ENCODE assay signal across 8 cellular contexts in genomic region chr5:142109356-142110045, GRCh38.
A peak's percentile ranks its signal among the peaks of the same experiment; 100 is the strongest.
DNase-seq lines count a peak whose midpoint lies in the region; ATAC-seq, FAIRE-seq and TF ChIP-seq lines count a peak whose summit lies in the region.

No MANE protein-coding gene starts in this region.

- TF ChIP-seq CTCF in DOHH2 (IDR thresholded peaks at IDR 0.05; ENCODE audit: low read depth, low read length, poor library complexity, severe bottlenecking) (no peak), VCaP (conservative IDR thresholded peaks at IDR 0.05) (no peak), nephron (IDR thresholded peaks at IDR 0.05; ENCODE audit: unreplicated experiment in 3 of 3) (no peak)

- no peak for FAIRE-seq in H54 (lab: Jason Lieb, UNC)

- no peaks in the 10 kb centered on the region; the same call in 1 of the 2 replicates for H4K20me1 ChIP-seq in DOHH2 (ENCODE audit: control insufficient read depth, insufficient read depth, low read depth, low read length)

- H3K4me2 ChIP-seq in DOHH2 (ENCODE audit: low read length) = peak overlapping the region; percentile 67

- H3F3A ChIP-seq in DOHH2 (ENCODE audit: control insufficient read depth, insufficient read depth) = peaks cover 7% of the 10 kb centered on the region

- peak; percentile 24 for DNase-seq in fibroblast of gingiva (ENCODE audit: low read depth)
- no peak for DNase-seq in NK-92 treated with Interleukin-12 subunit alpha and Interleukin-12 subunit beta, amount 100 ng/mL, for 24 hours (lab: John Stamatoyannopoulos, UW)
- no peak for DNase-seq in H54 (ENCODE audit: insufficient read length, low spot score)
- DNase-seq in NCI-H2107 (lab: John Stamatoyannopoulos, UW) = no peak

- H3K4me3 Mint-ChIP-seq in nephron = peak overlapping the region; percentile 95 to 98 (median 96)

- H3K27ac Mint-ChIP-seq in nephron = peak overlapping the region; percentile 95 to 97 (median 96)

- peak overlapping the region; percentile 75 for H3K4me3 ChIP-seq in DOHH2 (ENCODE audit: low read length)

- H3K9me3 ChIP-seq in DOHH2 (ENCODE audit: control insufficient read depth, insufficient read depth, low read length) = no peaks in the 10 kb centered on the region

- no peaks in the 10 kb centered on the region for H3K9me2 ChIP-seq in DOHH2 (replicated peaks; ENCODE audit: control insufficient read depth, low read length)

- peaks cover 37% of the 10 kb centered on the region for H3K79me2 ChIP-seq in DOHH2 (ENCODE audit: control insufficient read depth, low read length)

- TF ChIP-seq POLR2A in H54 (IDR thresholded peaks at IDR 0.05; ENCODE audit: low read depth, low read length) = no peak

- H3K4me1 Mint-ChIP-seq in nephron = peaks cover 49% of the 10 kb centered on the region

- peaks cover 11% of the 10 kb centered on the region; the same call in 1 of the 2 replicates for H3K27me3 ChIP-seq in DOHH2 (ENCODE audit: control insufficient read depth, low read length)

- peaks cover 20% of the 10 kb centered on the region for H3K4me1 ChIP-seq in DOHH2 (ENCODE audit: control insufficient read depth, low read length)

- H3K9me3 Mint-ChIP-seq in nephron = no peaks in the 10 kb centered on the region

- no peaks in the 10 kb centered on the region for H3K27me3 Mint-ChIP-seq in nephron (ENCODE audit: low read depth)

- H3K36me3 ChIP-seq in DOHH2 (ENCODE audit: control insufficient read depth, low read length) = no peaks in the 10 kb centered on the region

- H3K36me3 Mint-ChIP-seq in nephron (ENCODE audit: low read depth) = peaks cover 17% of the 10 kb centered on the region

- H3K27ac ChIP-seq in DOHH2 (ENCODE audit: low read depth, low read length) (no peak overlapping the region), VCaP (peak overlapping the region; percentile 93)

- peak; percentile 8 for ATAC-seq in HG03460 (IDR thresholded peaks at IDR 0.05; ENCODE audit: unreplicated experiment)
